In the genomic region with DNA sequence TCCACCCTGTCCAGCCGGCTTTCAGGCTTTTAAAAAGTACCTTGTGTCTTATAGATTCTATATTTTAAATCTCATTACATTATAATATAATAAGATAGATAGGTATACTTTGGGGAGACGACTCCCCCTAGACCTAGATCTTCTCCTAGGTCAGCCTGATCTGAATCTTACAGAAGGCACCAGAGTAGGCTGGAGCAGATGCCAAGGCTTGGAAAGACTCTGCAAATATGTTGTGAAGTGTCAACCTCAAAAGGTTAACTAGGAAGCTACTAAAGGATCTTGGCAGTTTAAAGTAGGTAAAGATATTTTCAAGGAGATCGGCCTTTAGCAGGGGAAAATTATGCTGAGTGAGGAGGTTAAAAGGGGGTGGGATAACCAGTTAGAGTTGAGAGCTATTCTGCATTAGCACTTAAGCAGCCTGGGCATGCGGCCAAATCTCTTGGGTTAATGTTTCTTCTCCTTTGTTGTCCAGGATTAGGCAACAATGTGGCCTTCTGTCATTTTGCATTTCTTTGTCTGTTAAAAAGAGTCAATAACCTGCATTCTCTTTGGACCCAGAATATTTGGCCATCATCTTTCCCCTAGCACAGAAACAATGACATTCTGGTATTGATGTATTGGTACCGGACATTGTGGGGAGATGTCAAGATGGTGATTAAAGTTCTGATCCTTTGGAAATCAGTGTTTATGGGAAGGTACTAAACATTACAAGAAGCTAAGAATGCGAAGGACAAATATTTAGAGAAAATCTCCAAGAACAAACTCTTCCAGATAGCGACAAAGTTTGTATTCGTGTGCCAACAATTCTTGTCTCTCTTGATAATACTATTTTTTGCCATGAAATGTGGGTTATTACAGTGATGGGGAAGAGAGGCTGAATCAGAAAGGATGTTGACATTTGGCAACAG, we compare ENCODE assay signal across 8 cellular contexts. TPM values are rescaled to one million over a fixed set of nuclear protein-coding genes. Genes with fewer than 3 reads are reported as not detected.
A peak's percentile ranks its signal among the peaks of the same experiment; 100 is the strongest.
DNase-seq lines count a peak whose midpoint lies in the region; ATAC-seq and TF ChIP-seq lines count a peak whose summit lies in the region.

No MANE protein-coding gene starts in this region.

- H3K4me3 ChIP-seq in epithelial cell of proximal tubule (ENCODE audit: low read depth, low read length) = no peak overlapping the region

- H3K27me3 Mint-ChIP-seq in progenitor cell of endocrine pancreas = no peaks in the 10 kb centered on the region

- DNase-seq in KG1 (lab: John Stamatoyannopoulos, UW) (peak; percentile 15), NOMO-1 (lab: John Stamatoyannopoulos, UW; ENCODE audit: unreplicated experiment in 2 of 2) (peak; percentile 67 to 92), epithelial cell of proximal tubule (ENCODE audit: low read depth) (peak; percentile 93), omental fat pad (ENCODE audit: low spot score) (peak; percentile 73), progenitor cell of endocrine pancreas (ENCODE audit: low spot score, unreplicated experiment) (no peak)

- peaks cover 6% of the 10 kb centered on the region for H3K4me1 Mint-ChIP-seq in progenitor cell of endocrine pancreas (ENCODE audit: low read depth)

- no peak overlapping the region for H3K27ac Mint-ChIP-seq in progenitor cell of endocrine pancreas

- no peaks in the 10 kb centered on the region for H3K9me3 Mint-ChIP-seq in progenitor cell of endocrine pancreas (ENCODE audit: low read depth)

- no peak overlapping the region for H3K4me3 Mint-ChIP-seq in progenitor cell of endocrine pancreas (ENCODE audit: low read depth)

- no peaks in the 10 kb centered on the region for H3K36me3 Mint-ChIP-seq in progenitor cell of endocrine pancreas (ENCODE audit: insufficient read depth)

- TF ChIP-seq CTCF in epithelial cell of proximal tubule (conservative IDR thresholded peaks at IDR 0.05; ENCODE audit: low read depth, low read length) (no peak), omental fat pad (IDR thresholded peaks at IDR 0.05) (no peak), progenitor cell of endocrine pancreas (IDR thresholded peaks at IDR 0.05; ENCODE audit: unreplicated experiment) (no peak)

- no peak for ATAC-seq in omental fat pad (ENCODE audit: low FRiP score)
- ATAC-seq in GM21526 (IDR thresholded peaks at IDR 0.05; ENCODE audit: low FRiP score, unreplicated experiment) = no peak
- ATAC-seq in GM21723 (IDR thresholded peaks at IDR 0.05; ENCODE audit: unreplicated experiment) = no peak
- no peak for ATAC-seq in GM19351 (IDR thresholded peaks at IDR 0.05; ENCODE audit: unreplicated experiment)

RNA-seq across cellular contexts. Expression of a gene that starts 51.2 kb away (rescaled TPM):
- total RNA-seq in epithelial cell of proximal tubule = 26.5 and 39.7 TPM in 2 replicates
- 10 to 100 TPM; 21.6 to 51.7 (median 32.6) TPM for total RNA-seq in omental fat pad
- total RNA-seq in progenitor cell of endocrine pancreas = 67.9 and 69.7 TPM in 2 replicates
